ENCODE assay signal across 21 cellular contexts in the genomic region with DNA sequence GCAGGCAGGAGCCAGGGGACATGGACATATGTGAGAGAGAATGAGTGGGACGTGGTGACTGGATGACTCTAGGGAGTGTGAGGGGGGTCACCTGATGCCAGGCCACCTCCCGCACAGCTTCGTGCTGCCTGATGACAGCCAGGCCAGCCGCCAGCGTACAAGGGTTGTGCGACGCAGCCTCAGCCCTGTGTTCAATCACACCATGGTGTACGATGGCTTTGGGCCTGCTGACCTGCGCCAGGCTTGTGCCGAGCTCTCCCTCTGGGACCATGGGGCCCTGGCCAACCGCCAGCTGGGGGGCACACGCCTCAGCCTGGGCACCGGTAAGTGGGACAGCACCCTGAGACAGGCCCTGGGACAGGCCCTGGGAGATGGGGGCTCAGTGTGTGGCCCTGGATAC. TPM values are rescaled to one million over a fixed set of nuclear protein-coding genes. Genes with fewer than 3 reads are reported as not detected.
A peak's percentile ranks its signal among the peaks of the same experiment; 100 is the strongest.
DNase-seq lines count a peak whose midpoint lies in the region; ATAC-seq, FAIRE-seq and TF ChIP-seq lines count a peak whose summit lies in the region.
"Had no signal": no experiment of that assay in that cellular context is flagged by ENCODE, and none has a peak within 500 bp of the region (broad histone marks: within the 10 kb centered on the region; RNA-seq: fewer than 3 reads in every experiment).

No MANE protein-coding gene starts in this region.

- ATAC-seq in left cardiac atrium (no peak), HG03280 (IDR thresholded peaks at IDR 0.05; ENCODE audit: unreplicated experiment) (no peak)
- ATAC-seq: A549 had no signal

- no peak overlapping the region for H3K18ac ChIP-seq in H1 (ENCODE audit: extremely low read depth, low read length)

- peaks cover 0 to 7% of the 10 kb centered on the region in 2 experiments for H4K20me1 ChIP-seq in H1 (replicated peaks in 1 of 2; ENCODE audit: control insufficient read depth in 1 of 2, insufficient read depth in 2 of 2, low read length in 2 of 2)

- WGBS in H1 (ENCODE audit: extremely low coverage in 1 of 2, insufficient coverage in 1 of 2, insufficient read length in 1 of 2, insufficient replicate concordance in 2 of 2, low coverage in 1 of 2, low lambda C conversion rate in 2 of 2, missing lambda C conversion rate in 1 of 2), 2 experiments = 94% methylated on average over 13 of the region's 13 CpGs; no CpG with 5 or more reads in 1 of the 2 experiments

- H3K4me2 ChIP-seq in H1 (ENCODE audit: insufficient read depth in 1 of 2, low read depth in 2 of 2, low read length in 2 of 2) = no peak overlapping the region
- H3K4me2 ChIP-seq: A549 had no signal

- H3K79me2 ChIP-seq in H1 (ENCODE audit: control insufficient read depth in 1 of 2, insufficient read depth in 2 of 2, low read length in 2 of 2) = no peaks in the 10 kb centered on the region

- H3K27me3 ChIP-seq in left ventricle myocardium inferior (ENCODE audit: low read depth) = no peaks in the 10 kb centered on the region
- peaks cover 0 to 17% (median 10%) of the 10 kb centered on the region in 4 experiments; a peak in 6 of 7 replicates for H3K27me3 ChIP-seq in H1 (replicated peaks in 1 of 4; ENCODE audit: control insufficient read depth in 3 of 4, extremely low read depth in 1 of 4, insufficient read depth in 3 of 4, low read length in 3 of 4)
- H3K27me3 ChIP-seq: SJSA1 had no signal

- H3K4me3 ChIP-seq in left ventricle myocardium inferior (no peak overlapping the region), H1 (ENCODE audit: extremely low read depth in 1 of 4, insufficient read depth in 2 of 4, low read depth in 3 of 4, low read length in 4 of 4) (no peak overlapping the region), kidney (ENCODE audit: low read length in 2 of 2) (no peak overlapping the region)
- H3K4me3 ChIP-seq: A549, SJSA1 had no signal

- peak; percentile 63 for DNase-seq in left ventricle myocardium inferior
- DNase-seq in left cardiac atrium = no peak
- DNase-seq in H1 (ENCODE audit: low read depth in 1 of 2, low spot score in 2 of 2) = no peak
- DNase-seq in kidney = no peak
- no peak for DNase-seq in DMS153 (lab: John Stamatoyannopoulos, UW)
- DNase-seq: C1 segment of cervical spinal cord, DMS 273 treated with DMSO at 0.1 percent for 48 hours, GF-D8, HCEC 1CT, MV-4-11, NCI-H1417 treated with DMSO at 0.1 percent for 48 hours, NCI-H1930, NCI-H446, NCI-H69, OCI-M1, RPMI8226 had no signal

- H3K36me3 ChIP-seq in left ventricle myocardium inferior (peaks cover 53% of the 10 kb centered on the region), H1 (ENCODE audit: control insufficient read depth in 2 of 4, insufficient read depth in 4 of 4, low read length in 3 of 4) (no peaks in the 10 kb centered on the region), kidney (ENCODE audit: control insufficient read depth in 1 of 2, insufficient read depth in 2 of 2, low read length in 2 of 2) (peaks cover 0 to 6% of the 10 kb centered on the region in 2 donors)

- H3K27ac ChIP-seq in left ventricle myocardium inferior (replicated peaks) (peak overlapping the region; percentile 46), H1 (ENCODE audit: low read depth, low read length) (no peak overlapping the region), kidney (ENCODE audit: low read depth in 2 of 2, low read length in 2 of 2) (no peak overlapping the region)
- H3K27ac ChIP-seq: A549, SJSA1 had no signal

- H2BK20ac ChIP-seq in H1 (ENCODE audit: low read length) = no peak overlapping the region

- H4K8ac ChIP-seq in H1 (ENCODE audit: extremely low read depth, insufficient read depth, low read length) = 0 out of 2 replicates have a peak overlapping the region, but pooled peaks have one; percentile 4

- H2BK5ac ChIP-seq in H1 (ENCODE audit: low read depth, low read length) = no peak overlapping the region

- no peak for TF ChIP-seq POLR2A in H1 (IDR thresholded peaks at IDR 0.05; ENCODE audit: control extremely low read depth in 1 of 2, low read depth in 2 of 2, low read length in 2 of 2)

- no peaks in the 10 kb centered on the region for H3K9me3 ChIP-seq in left ventricle myocardium inferior (replicated peaks)
- no peaks in the 10 kb centered on the region for H3K9me3 ChIP-seq in H1 (ENCODE audit: insufficient read depth in 2 of 2, low read depth in 1 of 2, low read length in 1 of 2)
- H3K9me3 ChIP-seq in kidney (ENCODE audit: control insufficient read depth in 1 of 2, low read length in 2 of 2) = no peaks in the 10 kb centered on the region
- H3K9me3 ChIP-seq: A549, SJSA1 had no signal

- H2BK120ac ChIP-seq in H1 (replicated peaks; ENCODE audit: low read depth, low read length) = no peak overlapping the region

- no peak overlapping the region for H3K56ac ChIP-seq in H1 (replicated peaks; ENCODE audit: insufficient read length, low read depth, low read length)

- peaks cover 42% of the 10 kb centered on the region for H3K4me1 ChIP-seq in left ventricle myocardium inferior
- peaks cover 0 to 24% (median 9%) of the 10 kb centered on the region in 4 experiments; a peak in 6 of 7 replicates for H3K4me1 ChIP-seq in H1 (replicated peaks in 1 of 4; ENCODE audit: control insufficient read depth in 3 of 4, insufficient read depth in 4 of 4, low read length in 3 of 4)
- peaks cover 5 to 19% of the 10 kb centered on the region in 2 donors for H3K4me1 ChIP-seq in kidney (ENCODE audit: control insufficient read depth in 1 of 2, insufficient read depth in 1 of 2, low read depth in 1 of 2, low read length in 2 of 2)

- no peak overlapping the region for H2AFZ ChIP-seq in H1 (ENCODE audit: low read length)

- POLR2A ChIA-PET in H1 (lab: Charles Lee; ENCODE audit: partially characterized antibody) = interaction anchor here (0.6 to 10.9 kb wide), 5 partner anchors 9 to 46 kb away, joined by 3 to 101 read pairs (median 5); a partner anchor contains a TSS

- no peak overlapping the region for H4K91ac ChIP-seq in H1 (replicated peaks; ENCODE audit: insufficient read length, low read length)

- H2BK12ac ChIP-seq in H1 (ENCODE audit: low read depth, low read length) = no peak overlapping the region; the same call in 1 of the 2 replicates

- intact Hi-C loops in left ventricle myocardium inferior (cut with micrococcal nuclease) (no loop called here), left cardiac atrium (cut with DNase I) (no loop called here), kidney (cut with DNase I) (no loop called here)

- H3K9ac ChIP-seq in H1 (replicated peaks in 1 of 4; ENCODE audit: extremely low read depth in 1 of 4, low read depth in 3 of 4, low read length in 3 of 4) = no peak overlapping the region
- no peak overlapping the region for H3K9ac ChIP-seq in kidney (ENCODE audit: low read length in 2 of 2)

- H3K14ac ChIP-seq in H1 (ENCODE audit: insufficient read length) = no peak overlapping the region

- no peak for TF ChIP-seq EP300 in H1 (IDR thresholded peaks at IDR 0.05; ENCODE audit: borderline replicate concordance in 1 of 2, low read depth in 2 of 2, low read length in 2 of 2)

- no peak for TF ChIP-seq RAD21 in H1 (IDR thresholded peaks at IDR 0.05 in 1 of 2, conservative IDR thresholded peaks at IDR 0.05 in 1 of 2; ENCODE audit: low read depth in 2 of 2, low read length in 2 of 2)

- H2AK5ac ChIP-seq in H1 (ENCODE audit: low read depth, low read length) = no peak overlapping the region

- peaks cover 25% of the 10 kb centered on the region for H3K23me2 ChIP-seq in H1 (ENCODE audit: low read depth, low read length)

- H2BK15ac ChIP-seq in H1 (ENCODE audit: low read length) = no peak overlapping the region

- FAIRE-seq in H1 (lab: Jason Lieb, UNC) (no peak), kidney (lab: Jason Lieb, UNC) (no peak)
- FAIRE-seq: A549, GM12892 had no signal

- no peak overlapping the region for H4K5ac ChIP-seq in H1 (ENCODE audit: insufficient read length, low read depth, low read length)

- no peak overlapping the region for H3K23ac ChIP-seq in H1 (ENCODE audit: insufficient read length)

- no peaks in the 10 kb centered on the region for H3K79me1 ChIP-seq in H1 (ENCODE audit: low read depth, low read length)

- peak overlapping the region; percentile 69 for H3K4ac ChIP-seq in H1 (replicated peaks; ENCODE audit: insufficient read length, low read depth, low read length)

- no peak for TF ChIP-seq CTCF in left ventricle myocardium inferior (IDR thresholded peaks at IDR 0.05; ENCODE audit: borderline replicate concordance)
- TF ChIP-seq CTCF in H1 (IDR thresholded peaks at IDR 0.05; ENCODE audit: control extremely low read depth in 1 of 3, insufficient read depth in 1 of 3, low read depth in 1 of 3, low read length in 3 of 3) = no peak
- no peak for TF ChIP-seq CTCF in kidney (IDR thresholded peaks at IDR 0.05; ENCODE audit: borderline replicate concordance, extremely low read depth, insufficient read depth)

- CTCF ChIA-PET in H1 (lab: Charles Lee; ENCODE audit: partially characterized antibody) = interaction anchor here (1.1 to 28.8 kb wide), 12 partner anchors 8 to 251 kb away, joined by 3 to 625 read pairs (median 36); a partner anchor contains a TSS

RNA-seq across cellular contexts. Expression of a gene that starts 11.3 kb away (rescaled TPM):
- total RNA-seq in left ventricle myocardium inferior = 1.1 TPM
- total RNA-seq in left cardiac atrium = 1 to 10 TPM in 1 of 2 donors, under 1 TPM in 1; 0.81 to 2.4 TPM
- 6.4 and 8.8 TPM in 2 replicates for total RNA-seq in H1 (2021; fragmentation: NEBNext Ultra II Directional; extraction: Animal tissue kit (Norgen Biotek cat#: 25700))
- polyA plus RNA-seq in H1 (2011; rRNA removed) = 19.5 and 33.8 TPM in 2 replicates
- polyA plus RNA-seq in H1 (2011; cell fraction: cytosol; rRNA removed) = 14.6 TPM
- polyA plus RNA-seq in H1 (2011; cell fraction: nucleus; rRNA removed) = 63.0 TPM
- polyA plus RNA-seq in H1 (2012, experiment 1 of 2) = 4.0 to 13.1 TPM (median 10.8 TPM) in 4 replicates
- polyA plus RNA-seq in H1 (2012, experiment 2 of 2) = 6.3 TPM
- 8.5 TPM for polyA plus RNA-seq in H1 (2013, experiment 1 of 2)
- 8.4 TPM for polyA plus RNA-seq in H1 (2013, experiment 2 of 2)
- 2.9 and 5.0 TPM in 2 replicates for polyA minus RNA-seq in H1 (2011; rRNA and poly(A)+ RNA removed)
- polyA minus RNA-seq in H1 (2011; cell fraction: cytosol; rRNA and poly(A)+ RNA removed) = 5.7 TPM
- 13.1 TPM for polyA minus RNA-seq in H1 (2011; cell fraction: nucleus; rRNA and poly(A)+ RNA removed)
- total RNA-seq in kidney = 19.3 TPM
- 5.9 TPM for polyA plus RNA-seq in kidney (ENCODE audit: insufficient read depth, low read depth, low replicate concordance)

RNA-seq across cellular contexts. Expression of a gene that starts 13.6 kb away (rescaled TPM):
- total RNA-seq in left ventricle myocardium inferior = 45.2 TPM
- 10 to 100 TPM; 51.5 to 64.2 TPM for total RNA-seq in left cardiac atrium
- 7.6 and 11.2 TPM in 2 replicates for total RNA-seq in H1 (2021; fragmentation: NEBNext Ultra II Directional; extraction: Animal tissue kit (Norgen Biotek cat#: 25700))
- 7.4 and 10.3 TPM in 2 replicates for polyA plus RNA-seq in H1 (2011; rRNA removed)
- polyA plus RNA-seq in H1 (2011; cell fraction: cytosol; rRNA removed) = 6.7 TPM
- 40.8 TPM for polyA plus RNA-seq in H1 (2011; cell fraction: nucleus; rRNA removed)
- polyA plus RNA-seq in H1 (2012, experiment 1 of 2) = 8.5 to 12.5 TPM (median 9.7 TPM) in 4 replicates
- polyA plus RNA-seq in H1 (2012, experiment 2 of 2) = 9.5 TPM
- polyA plus RNA-seq in H1 (2013, experiment 1 of 2) = 10.9 TPM
- 10.7 TPM for polyA plus RNA-seq in H1 (2013, experiment 2 of 2)
- polyA minus RNA-seq in H1 (2011; rRNA and poly(A)+ RNA removed) = 4.6 and 5.6 TPM in 2 replicates
- polyA minus RNA-seq in H1 (2011; cell fraction: cytosol; rRNA and poly(A)+ RNA removed) = 2.6 TPM
- polyA minus RNA-seq in H1 (2011; cell fraction: nucleus; rRNA and poly(A)+ RNA removed) = 11.6 TPM
- total RNA-seq in kidney = 86.7 TPM
- polyA plus RNA-seq in kidney (ENCODE audit: insufficient read depth, low read depth, low replicate concordance) = 59.7 TPM

RNA-seq across cellular contexts. Expression of a gene that starts 21.5 kb away (rescaled TPM):
- total RNA-seq in left ventricle myocardium inferior (27.3 TPM), left cardiac atrium (10 to 100 TPM; 14.2 to 24.5 TPM), kidney (7.9 TPM)
- 0.30 TPM in 1 of 2 replicates, not detected in the other for total RNA-seq in H1 (2021; fragmentation: NEBNext Ultra II Directional; extraction: Animal tissue kit (Norgen Biotek cat#: 25700))
- polyA plus RNA-seq in H1 (2011; rRNA removed) (0.35 and 0.57 TPM in 2 replicates), kidney (ENCODE audit: insufficient read depth, low read depth, low replicate concordance) (240 TPM)
- polyA plus RNA-seq in H1 (2011; cell fraction: cytosol; rRNA removed) = 0.32 TPM
- 0.90 TPM for polyA plus RNA-seq in H1 (2011; cell fraction: nucleus; rRNA removed)
- polyA plus RNA-seq in H1 (2012, experiment 1 of 2) = 0.28 to 0.78 TPM (median 0.40 TPM) in 3 of 4 replicates, not detected in the other
- not detected for polyA plus RNA-seq in H1 (2012, experiment 2 of 2)
- polyA plus RNA-seq in H1 (2013, experiment 1 of 2) = 0.47 TPM
- 0.28 TPM for polyA plus RNA-seq in H1 (2013, experiment 2 of 2)
- not detected in 2 replicates for polyA minus RNA-seq in H1 (2011; rRNA and poly(A)+ RNA removed)
- polyA minus RNA-seq in H1 (2011; cell fraction: cytosol; rRNA and poly(A)+ RNA removed) = not detected
- polyA minus RNA-seq in H1 (2011; cell fraction: nucleus; rRNA and poly(A)+ RNA removed) = not detected
- total RNA-seq: Daoy, SJSA1 had no signal
- polyA plus RNA-seq: A549 had no signal

RNA-seq across cellular contexts. Expression of a gene that starts 30.0 kb away (rescaled TPM):
- total RNA-seq in left ventricle myocardium inferior = not detected
- not detected for total RNA-seq in left cardiac atrium
- total RNA-seq in H1 (2021; fragmentation: NEBNext Ultra II Directional; extraction: Animal tissue kit (Norgen Biotek cat#: 25700)) = 3.3 and 3.8 TPM in 2 replicates
- 3.3 and 5.5 TPM in 2 replicates for polyA plus RNA-seq in H1 (2011; rRNA removed)
- 6.5 TPM for polyA plus RNA-seq in H1 (2011; cell fraction: cytosol; rRNA removed)
- polyA plus RNA-seq in H1 (2011; cell fraction: nucleus; rRNA removed) = 26.5 TPM
- polyA plus RNA-seq in H1 (2012, experiment 1 of 2) = 3.0 to 4.1 TPM (median 3.4 TPM) in 4 replicates
- polyA plus RNA-seq in H1 (2012, experiment 2 of 2) = 2.5 TPM
- 1.9 TPM for polyA plus RNA-seq in H1 (2013, experiment 1 of 2)
- polyA plus RNA-seq in H1 (2013, experiment 2 of 2) = 1.7 TPM
- polyA minus RNA-seq in H1 (2011; rRNA and poly(A)+ RNA removed) = 0.63 and 1.5 TPM in 2 replicates
- polyA minus RNA-seq in H1 (2011; cell fraction: cytosol; rRNA and poly(A)+ RNA removed) = not detected
- 3.1 TPM for polyA minus RNA-seq in H1 (2011; cell fraction: nucleus; rRNA and poly(A)+ RNA removed)
- 0.63 TPM for total RNA-seq in kidney
- polyA plus RNA-seq in kidney (ENCODE audit: insufficient read depth, low read depth, low replicate concordance) = 1.1 TPM
- total RNA-seq: Daoy, SJSA1 had no signal
- polyA plus RNA-seq: A549 had no signal

RNA-seq across cellular contexts. Expression of a gene that starts 31.2 kb away (rescaled TPM):
- total RNA-seq in left ventricle myocardium inferior (19.4 TPM), left cardiac atrium (10 to 100 TPM; 20.7 to 29.2 TPM), kidney (42.9 TPM)
- total RNA-seq in H1 (2021; fragmentation: NEBNext Ultra II Directional; extraction: Animal tissue kit (Norgen Biotek cat#: 25700)) = 25.1 and 27.0 TPM in 2 replicates
- polyA plus RNA-seq in H1 (2011; rRNA removed) (51.8 and 66.9 TPM in 2 replicates), kidney (ENCODE audit: insufficient read depth, low read depth, low replicate concordance) (58.2 TPM)
- polyA plus RNA-seq in H1 (2011; cell fraction: cytosol; rRNA removed) = 43.2 TPM
- polyA plus RNA-seq in H1 (2011; cell fraction: nucleus; rRNA removed) = 65.9 TPM
- 20.3 to 36.3 TPM (median 33.4 TPM) in 4 replicates for polyA plus RNA-seq in H1 (2012, experiment 1 of 2)
- 36.8 TPM for polyA plus RNA-seq in H1 (2012, experiment 2 of 2)
- 28.6 TPM for polyA plus RNA-seq in H1 (2013, experiment 1 of 2)
- 31.1 TPM for polyA plus RNA-seq in H1 (2013, experiment 2 of 2)
- polyA minus RNA-seq in H1 (2011; rRNA and poly(A)+ RNA removed) = 28.8 and 31.6 TPM in 2 replicates
- polyA minus RNA-seq in H1 (2011; cell fraction: cytosol; rRNA and poly(A)+ RNA removed) = 17.0 TPM
- polyA minus RNA-seq in H1 (2011; cell fraction: nucleus; rRNA and poly(A)+ RNA removed) = 33.2 TPM
